Comparison of ENCODE assay signal across 8 cellular contexts in genomic region chr3:183265713-183266417, GRCh38. TPM values are rescaled to one million over a fixed set of nuclear protein-coding genes. Genes with fewer than 3 reads are reported as not detected.
DNase-seq lines count a peak whose midpoint lies in the region; ATAC-seq lines count a peak whose summit lies in the region.

No MANE protein-coding gene starts in this region.

- H3K9me3 Mint-ChIP-seq in activated T-cell treated with anti-CD3 and anti-CD28 coated beads, Interleukin-2, amount 50 U/mL, for 72 hours: no peaks in the 10 kb centered on the region
- no peaks in the 10 kb centered on the region for H3K9me3 Mint-ChIP-seq in stimulated activated naive CD8-positive, alpha-beta T cell treated with anti-CD3 and anti-CD28 coated beads, Interleukin-15, Interleukin-2, amounts not matched to agents 100 ng/mL and 50 ng/mL, for 24 hours

- peak; percentile 72 for DNase-seq in activated effector memory CD4-positive, alpha-beta T cell treated with anti-CD3 and anti-CD28 coated beads, Interleukin-2, amount 50 U/mL, for 16 hours
- no peak for DNase-seq in activated effector memory CD4-positive, alpha-beta T cell treated with Interleukin-2 at 50 U/mL for 16 hours
- DNase-seq in activated T-cell treated with anti-CD3 and anti-CD28 coated beads, Interleukin-2, amount 50 U/mL, for 72 hours: peak; percentile 69 to 79
- DNase-seq in kidney glomerular epithelial cell (lab: John Stamatoyannopoulos, UW): peak; percentile 90
- no peak for DNase-seq in NCI-H82 (lab: John Stamatoyannopoulos, UW)

- ATAC-seq in activated T-cell treated with anti-CD3 and anti-CD28 coated beads, Interleukin-2, amount 50 U/mL, for 72 hours (replicated peaks in 1 of 2): peak; percentile 96
- no peak for ATAC-seq in HG02938 (IDR thresholded peaks at IDR 0.05; ENCODE audit: unreplicated experiment)
- ATAC-seq in GM18520 (IDR thresholded peaks at IDR 0.05; ENCODE audit: unreplicated experiment): no peak

- H3K4me1 Mint-ChIP-seq in activated T-cell treated with anti-CD3 and anti-CD28 coated beads, Interleukin-2, amount 50 U/mL, for 72 hours (ENCODE audit: low read depth): peaks cover 4% of the 10 kb centered on the region
- H3K4me1 Mint-ChIP-seq in stimulated activated naive CD8-positive, alpha-beta T cell treated with anti-CD3 and anti-CD28 coated beads, Interleukin-15, Interleukin-2, amounts not matched to agents 100 ng/mL and 50 ng/mL, for 24 hours (ENCODE audit: low read depth): peaks cover 5% of the 10 kb centered on the region

- no peak overlapping the region for H3K27ac Mint-ChIP-seq in activated T-cell treated with anti-CD3 and anti-CD28 coated beads, Interleukin-2, amount 50 U/mL, for 72 hours
- H3K27ac Mint-ChIP-seq in stimulated activated naive CD8-positive, alpha-beta T cell treated with anti-CD3 and anti-CD28 coated beads, Interleukin-15, Interleukin-2, amounts not matched to agents 100 ng/mL and 50 ng/mL, for 24 hours: no peak overlapping the region

- H3K36me3 Mint-ChIP-seq in activated T-cell treated with anti-CD3 and anti-CD28 coated beads, Interleukin-2, amount 50 U/mL, for 72 hours (ENCODE audit: insufficient read depth in 2 of 2): peaks cover 1 to 11% of the 10 kb centered on the region in 2 donors
- peaks cover 41% of the 10 kb centered on the region for H3K36me3 Mint-ChIP-seq in stimulated activated naive CD8-positive, alpha-beta T cell treated with anti-CD3 and anti-CD28 coated beads, Interleukin-15, Interleukin-2, amounts not matched to agents 100 ng/mL and 50 ng/mL, for 24 hours (ENCODE audit: low read depth)

- H3K4me3 Mint-ChIP-seq in activated T-cell treated with anti-CD3 and anti-CD28 coated beads, Interleukin-2, amount 50 U/mL, for 72 hours: no peak overlapping the region
- H3K4me3 Mint-ChIP-seq in stimulated activated naive CD8-positive, alpha-beta T cell treated with anti-CD3 and anti-CD28 coated beads, Interleukin-15, Interleukin-2, amounts not matched to agents 100 ng/mL and 50 ng/mL, for 24 hours: peak overlapping the region; percentile 64

- no peaks in the 10 kb centered on the region for H3K27me3 Mint-ChIP-seq in activated T-cell treated with anti-CD3 and anti-CD28 coated beads, Interleukin-2, amount 50 U/mL, for 72 hours (ENCODE audit: low read depth)
- H3K27me3 Mint-ChIP-seq in stimulated activated naive CD8-positive, alpha-beta T cell treated with anti-CD3 and anti-CD28 coated beads, Interleukin-15, Interleukin-2, amounts not matched to agents 100 ng/mL and 50 ng/mL, for 24 hours: no peaks in the 10 kb centered on the region

RNA-seq across cellular contexts. Expression of gene B3GNT5, which starts 12.8 kb away (rescaled TPM):
- 10 to 100 TPM; 14.4 to 17.3 TPM for total RNA-seq in activated T-cell treated with anti-CD3 and anti-CD28 coated beads, Interleukin-2, amount 50 U/mL, for 72 hours

Comparison
In these comparisons a context has a peak if more than half of its experiments do, and no peak if none do; other contexts are left out.
1. DNase-seq: peak in activated effector memory CD4-positive, alpha-beta T cell treated with anti-CD3 and anti-CD28 coated beads, Interleukin-2, amount 50 U/mL, for 16 hours (single experiment), activated T-cell treated with anti-CD3 and anti-CD28 coated beads, Interleukin-2, amount 50 U/mL, for 72 hours (2 of 2) and kidney glomerular epithelial cell (single experiment); none in activated effector memory CD4-positive, alpha-beta T cell treated with Interleukin-2 at 50 U/mL for 16 hours (single experiment) and NCI-H82 (single experiment).
2. ATAC-seq: peak in activated T-cell treated with anti-CD3 and anti-CD28 coated beads, Interleukin-2, amount 50 U/mL, for 72 hours (2 of 2); none in HG02938 (single experiment) and GM18520 (single experiment).